ENCODE assay signal across 14 cellular contexts in genomic region chr14:51139221-51139681, GRCh38. TPM values are rescaled to one million over a fixed set of nuclear protein-coding genes. Genes with fewer than 3 reads are reported as not detected.
DNase-seq lines count a peak whose midpoint lies in the region; ATAC-seq and TF ChIP-seq lines count a peak whose summit lies in the region.
"Had no signal": no experiment of that assay in that cellular context is flagged by ENCODE, and none has a peak within 500 bp of the region (broad histone marks: within the 10 kb centered on the region; RNA-seq: fewer than 3 reads in every experiment).

No MANE protein-coding gene starts in this region.

- 45% methylated on average over 5 of the region's 5 CpGs; no CpG with 5 or more reads in 1 of the 2 donors for WGBS in transverse colon (ENCODE audit: low coverage in 1 of 2), 2 donors

- H3K36me3 ChIP-seq in transverse colon = no peaks in the 10 kb centered on the region

- TF ChIP-seq CTCF in transverse colon (IDR thresholded peaks at IDR 0.05) = peak in 2 of 5 experiments; percentile 21 to 44

- H3K27me3 ChIP-seq in transverse colon = no peaks in the 10 kb centered on the region

- no peak for TF ChIP-seq EP300 in transverse colon (IDR thresholded peaks at IDR 0.05; ENCODE audit: low read depth)

- peak overlapping the region in 1 of 4 donors; percentile 24 for H3K4me3 ChIP-seq in transverse colon

- ATAC-seq in HG03039 (IDR thresholded peaks at IDR 0.05; ENCODE audit: unreplicated experiment) = no peak

- H3K27ac ChIP-seq in transverse colon = peak overlapping the region; percentile 47 to 74 (median 70)
- H3K27ac ChIP-seq: 22Rv1 had no signal

- TF ChIP-seq POLR2A in transverse colon (IDR thresholded peaks at IDR 0.05) = peak; percentile 67

- intact Hi-C loops in transverse colon (cut with DNase I; ENCODE audit: low total_unique reads) = no loop called here

- H3K4me1 ChIP-seq in transverse colon = peaks cover 0 to 14% (median 2%) of the 10 kb centered on the region in 4 donors

- in situ Hi-C loops in transverse colon (cut with MboI; ENCODE audit: low pct_ligation_motif_present in 1 of 4, low pct_unique_long_range_greater_than_20kb in 1 of 4, low sequenced_read_pairs in 3 of 4) = no loop called here

- peak; percentile 39 for DNase-seq in DMS53 (lab: John Stamatoyannopoulos, UW)
- no peak for DNase-seq in DMS53 treated with DMSO at 0.1 percent for 48 hours (lab: John Stamatoyannopoulos, UW; ENCODE audit: unreplicated experiment)
- peak; percentile 53 for DNase-seq in SIG-M5 (lab: John Stamatoyannopoulos, UW)
- DNase-seq in glomerular visceral epithelial cell (ENCODE audit: extremely low spot score) = peak; percentile 13
- peak; percentile 64 for DNase-seq in transverse colon
- DNase-seq in GM19240 (ENCODE audit: insufficient read length, low spot score) = no peak
- DNase-seq in 8988T = no peak
- DNase-seq: activated CD4-positive, CD25-positive, alpha-beta regulatory T cell treated with anti-CD3 and anti-CD28 coated beads, Interleukin-2, amount 50 U/mL, for 72 hours; activated effector memory CD4-positive, alpha-beta T cell treated with Interleukin-2 at 50 U/mL for 16 hours; EL; NCI-H510A; stimulated activated naive B cell treated with anti-CD40 and anti-IgM and Interleukin-4, amounts not matched to agents 10 μg/mL and 1 μg/mL and 100 μg/mL, for 72 hours had no signal

- no peaks in the 10 kb centered on the region for H3K9me3 ChIP-seq in transverse colon

RNA-seq across cellular contexts. Expression of gene TRIM9, which starts 44.3 kb away (rescaled TPM):
- total RNA-seq in transverse colon = 10 to 100 TPM in 3 of 4 donors, 1 to 10 TPM in 1; 9.2 to 21.3 (median 16.1) TPM

Comparison
In these comparisons a context has a peak if more than half of its experiments do, and no peak if none do; other contexts are left out.
1. DNase-seq: peak in DMS53 (single experiment), SIG-M5 (single experiment), glomerular visceral epithelial cell (single experiment) and transverse colon (single experiment); none in DMS53 treated with DMSO at 0.1 percent for 48 hours (single experiment), GM19240 (single experiment) and 8988T (single experiment).